20 cellular contexts compared by ENCODE assay signal in the genomic region with DNA sequence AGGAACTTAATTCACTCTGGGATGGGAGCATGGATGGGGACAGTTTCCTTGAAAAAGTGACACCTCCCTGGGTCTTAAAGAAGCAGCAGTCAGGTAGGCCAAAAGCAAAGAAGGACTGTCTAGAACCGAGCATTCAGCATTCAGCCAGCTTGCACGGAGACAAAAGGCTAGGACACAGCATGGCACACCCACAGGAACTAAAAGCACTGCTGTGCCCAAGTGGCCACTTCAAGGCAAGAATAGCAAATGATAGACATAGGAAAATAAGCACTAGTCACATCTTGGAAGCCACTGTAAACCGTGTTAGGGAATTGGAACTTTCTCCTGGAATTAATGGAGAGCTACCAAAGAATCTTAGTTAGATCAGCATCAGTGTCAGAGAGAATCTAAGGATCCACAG. TPM values are rescaled to one million over a fixed set of nuclear protein-coding genes. Genes with fewer than 3 reads are reported as not detected.
"Had no signal": no experiment of that assay in that cellular context is flagged by ENCODE, and none has a peak within 500 bp of the region (broad histone marks: within the 10 kb centered on the region; RNA-seq: fewer than 3 reads in every experiment).

No MANE protein-coding gene starts in this region.

- H3K27ac ChIP-seq: SJSA1, SK-N-MC had no signal

- H3K4me3 ChIP-seq: MG63, SJSA1, SK-N-MC had no signal

- DNase-seq: IMR-90, Karpas-422, KG1, MG63, NCI-H1092, NCI-H1105 treated with DMSO at 0.1 percent for 48 hours, NCI-H1417 treated with DMSO at 0.1 percent for 48 hours, NCI-H146, NCI-H1694 treated with DMSO at 0.1 percent for 48 hours, NCI-H2029 treated with DMSO at 0.1 percent for 48 hours, NCI-H2171, NCI-H226, NCI-H526, NCI-H774, Right ventricle myocardium superior, RPMI8226, SIG-M5 had no signal

- H3K4me1 ChIP-seq: SJSA1 had no signal

- ATAC-seq: HepG2 had no signal

- H3K36me3 ChIP-seq: MG63, SJSA1 had no signal

- H3K27me3 ChIP-seq: MG63, SJSA1 had no signal

- H3K9me3 ChIP-seq: MG63, SJSA1 had no signal

RNA-seq across cellular contexts. Expression of a gene that starts 47.0 kb away (rescaled TPM):
- total RNA-seq: IMR-90, Right ventricle myocardium superior had no signal
- polyA plus RNA-seq: IMR-90 had no signal
